8 cellular contexts compared by ENCODE assay signal in genomic region chr22:46267431-46268279, GRCh38. TPM values are rescaled to one million over a fixed set of nuclear protein-coding genes. Genes with fewer than 3 reads are reported as not detected.
DNase-seq lines count a peak whose midpoint lies in the region; TF ChIP-seq lines count a peak whose summit lies in the region.

Gene TTC38 (plus strand): TSS chr22:46268008. CDS start chr22:46268040, 32 bp downstream.

- H3K4me1 Mint-ChIP-seq in activated naive CD8-positive, alpha-beta T cell (ENCODE audit: low read depth), result peaks cover 11% of the 10 kb centered on the region
- peaks cover 17% of the 10 kb centered on the region for H3K4me1 Mint-ChIP-seq in neural progenitor cell

- no peak within 1 kb of the TSS for H3K27ac ChIP-seq in neural progenitor cell

- H3K4me1 ChIP-seq in neural progenitor cell, result no peaks in the 10 kb centered on the region

- H3K4me2 ChIP-seq in neural progenitor cell, result peak within 1 kb of the TSS; percentile 90

- POLR2A ChIA-PET in BJ (lab: Charles Lee), result no interaction called here

- H3K27me3 ChIP-seq in BJ (ENCODE audit: control insufficient read depth, insufficient read depth, low read length) (peaks cover 3% of the 10 kb centered on the region), neural progenitor cell (peaks cover 49% of the 10 kb centered on the region)

- peak within 1 kb of the TSS; percentile 97 for H2AFZ ChIP-seq in neural progenitor cell (replicated peaks)

- no peaks in the 10 kb centered on the region for H3K9me3 ChIP-seq in neural progenitor cell (ENCODE audit: low read depth)

- no peaks in the 10 kb centered on the region for H3K79me2 ChIP-seq in neural progenitor cell (ENCODE audit: low read depth)

- H3K4me3 ChIP-seq in BJ (ENCODE audit: low read depth, low read length) (peak within 1 kb of the TSS; percentile 92), neural progenitor cell (peak within 1 kb of the TSS; percentile 77)

- no peaks in the 10 kb centered on the region for H3K36me3 Mint-ChIP-seq in activated naive CD8-positive, alpha-beta T cell
- H3K36me3 Mint-ChIP-seq in neural progenitor cell, result peaks cover 7% of the 10 kb centered on the region

- no peaks in the 10 kb centered on the region for H4K20me1 ChIP-seq in neural progenitor cell (ENCODE audit: low read depth)

- no peaks in the 10 kb centered on the region for H3K9me3 Mint-ChIP-seq in activated naive CD8-positive, alpha-beta T cell (ENCODE audit: low read depth)
- peaks cover 29% of the 10 kb centered on the region for H3K9me3 Mint-ChIP-seq in neural progenitor cell

- H3F3A ChIP-seq in neural progenitor cell (ENCODE audit: low read depth), result no peaks in the 10 kb centered on the region

- H3K36me3 ChIP-seq in BJ (ENCODE audit: control insufficient read depth, insufficient read depth, low read length) (peaks cover under 1% of the 10 kb centered on the region; the same call in 1 of the 2 replicates), neural progenitor cell (no peaks in the 10 kb centered on the region)

- no peak within 1 kb of the TSS for H3K27ac Mint-ChIP-seq in activated naive CD8-positive, alpha-beta T cell
- H3K27ac Mint-ChIP-seq in neural progenitor cell, result no peak within 1 kb of the TSS

- peaks cover 9% of the 10 kb centered on the region for H3K27me3 Mint-ChIP-seq in activated naive CD8-positive, alpha-beta T cell
- peaks cover 22% of the 10 kb centered on the region for H3K27me3 Mint-ChIP-seq in neural progenitor cell (ENCODE audit: insufficient read depth, low read depth)

- no peak within 1 kb of the TSS for H3K9ac ChIP-seq in neural progenitor cell

- CTCF ChIA-PET in BJ (lab: Yijun Ruan, JAX), result interaction anchor here (0.8 to 1.5 kb wide), 5 partner anchors 12 to 273 kb away, joined by 3 to 5 read pairs (median 3); no protein-coding TSS in a partner anchor

- no peak for TF ChIP-seq CTCF in BJ (IDR thresholded peaks at IDR 0.05; ENCODE audit: insufficient read depth, low read depth, low read length)
- TF ChIP-seq CTCF in neural progenitor cell (IDR thresholded peaks at IDR 0.05), result no peak

- TF ChIP-seq POLR2A in GM19099 (IDR thresholded peaks at IDR 0.05; ENCODE audit: extremely low read depth, insufficient read length, low read depth), result peak; percentile 73

- DNase-seq in BJ (ENCODE audit: low read depth) (peak; percentile 12), HT-29 (ENCODE audit: low spot score) (peak; percentile 81), SK-N-DZ (ENCODE audit: low spot score) (peak; percentile 84), germinal center (ENCODE audit: low spot score) (peak; percentile 81), neural progenitor cell (ENCODE audit: low spot score) (peak; percentile 79), ureter (ENCODE audit: low spot score) (peak; percentile 91)

- peak within 1 kb of the TSS; percentile 90 for H3K4me3 Mint-ChIP-seq in activated naive CD8-positive, alpha-beta T cell
- peak within 1 kb of the TSS; percentile 91 for H3K4me3 Mint-ChIP-seq in neural progenitor cell

RNA-seq across cellular contexts. Expression of gene TTC38, which starts in this region (rescaled TPM):
- polyA plus RNA-seq in BJ (2011; rRNA removed), result 19.1 and 26.6 TPM in 2 replicates
- polyA minus RNA-seq in BJ (2011; rRNA and poly(A)+ RNA removed), result 13.4 and 20.1 TPM in 2 replicates
- 37.0 and 43.6 TPM in 2 replicates for total RNA-seq in HT-29 (2014; rRNA removed; shearing (Covaris generic))
- 21.8 and 27.4 TPM in 2 replicates for polyA plus RNA-seq in SK-N-DZ (2014; cell fraction: cytosol; rRNA removed)
- polyA plus RNA-seq in SK-N-DZ (2014; cell fraction: nucleus; rRNA removed), result 34.4 and 46.3 TPM in 2 replicates
- total RNA-seq in neural progenitor cell (ENCODE audit: low replicate concordance) (41.0 and 50.5 TPM in 2 replicates), ureter (30.9 TPM)

Comparison
In these comparisons a context has a peak if more than half of its experiments do, and no peak if none do; other contexts are left out.
1. DNase-seq: peak in every context shown above with its lines; median percentile 91 in ureter; 84 in SK-N-DZ; 81 in HT-29; 81 in germinal center; 79 in neural progenitor cell; 12 in BJ.